Comparison of ENCODE assay signal across 8 cellular contexts in the genomic region with DNA sequence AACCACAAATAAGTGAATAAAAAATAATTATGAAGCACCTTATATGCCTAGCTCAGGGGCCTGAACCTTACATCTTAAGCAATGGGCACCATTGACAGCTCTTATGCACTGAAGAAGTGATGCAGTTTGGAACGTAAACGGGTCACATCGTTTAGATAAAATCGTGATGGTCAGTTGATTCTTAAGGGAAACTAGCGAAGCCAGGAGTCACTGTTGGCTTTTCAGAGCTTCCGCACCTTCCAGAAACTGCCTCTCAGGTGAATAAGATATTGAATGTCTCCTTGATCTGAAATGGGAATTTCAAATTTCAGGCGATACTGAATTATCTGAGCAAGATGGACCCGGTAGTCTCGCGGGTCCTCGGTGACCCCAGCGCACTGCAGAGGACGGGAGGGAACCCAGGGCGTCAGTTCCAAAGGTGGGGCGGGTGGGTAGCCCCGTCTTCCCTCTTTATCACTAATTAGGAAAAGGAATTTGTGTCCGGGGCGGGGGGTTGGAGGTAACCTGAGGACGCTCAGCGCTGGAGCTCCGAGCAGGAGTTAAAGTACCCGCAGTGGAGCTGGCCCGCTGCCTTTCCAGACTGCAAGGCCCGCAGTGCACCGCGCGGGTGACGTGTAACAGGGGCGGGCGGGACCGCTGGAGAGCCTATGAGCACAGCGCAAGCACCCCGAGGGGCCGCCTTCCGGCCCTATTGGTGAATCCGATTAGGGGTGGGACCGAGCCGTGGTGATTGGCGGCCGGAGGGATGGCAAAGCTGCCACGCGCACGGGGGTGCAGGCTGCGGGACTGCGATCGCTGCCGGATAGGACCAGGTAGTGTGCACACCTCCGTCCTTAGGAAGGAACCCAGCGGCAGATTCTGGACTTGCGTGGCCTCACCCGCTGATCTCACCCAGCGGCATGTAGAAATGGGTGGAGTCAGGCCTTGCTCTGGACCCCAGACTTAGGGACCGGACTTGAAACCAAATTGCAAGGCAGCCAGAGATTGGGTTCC. TPM values are rescaled to one million over a fixed set of nuclear protein-coding genes. Genes with fewer than 3 reads are reported as not detected.
DNase-seq lines count a peak whose midpoint lies in the region; ATAC-seq and TF ChIP-seq lines count a peak whose summit lies in the region.

No MANE protein-coding gene starts in this region.

- peak overlapping the region; percentile 78 for H3K9ac ChIP-seq in mucosa of stomach (ENCODE audit: low read length)

- H3K27me3 ChIP-seq in PC-9 (ENCODE audit: insufficient read depth, low read depth) (no peaks in the 10 kb centered on the region), esophagus (ENCODE audit: control insufficient read depth in 1 of 2, insufficient read depth in 2 of 2, low read length in 2 of 2) (no peaks in the 10 kb centered on the region), mucosa of stomach (ENCODE audit: control insufficient read depth, insufficient read depth, low read length) (no peaks in the 10 kb centered on the region)

- TSS peak; percentile 90 for BruUV-seq in PC-9 (replicated peaks; lab: Mats Ljungman, UMichigan)

- no peaks in the 10 kb centered on the region for H3K9me2 ChIP-seq in PC-9 (ENCODE audit: insufficient read depth)

- peak overlapping the region; percentile 82 for H3K4me2 ChIP-seq in PC-9

- peaks cover 16% of the 10 kb centered on the region for H3K27me3 Mint-ChIP-seq in activated T-cell treated with anti-CD3 and anti-CD28 coated beads, Interleukin-2, amount 50 U/mL, for 24 hours

- peak overlapping the region; percentile 82 for H3K4me3 Mint-ChIP-seq in activated T-cell treated with anti-CD3 and anti-CD28 coated beads, Interleukin-2, amount 50 U/mL, for 24 hours

- H3K36me3 ChIP-seq in PC-9 (ENCODE audit: low read depth) (no peaks in the 10 kb centered on the region), esophagus (ENCODE audit: control insufficient read depth in 2 of 2, insufficient read depth in 2 of 2, low read length in 1 of 2) (no peaks in the 10 kb centered on the region), mucosa of stomach (ENCODE audit: control insufficient read depth, insufficient read depth, low read length) (no peaks in the 10 kb centered on the region)

- peak overlapping the region; percentile 63 for H3K27ac Mint-ChIP-seq in activated T-cell treated with anti-CD3 and anti-CD28 coated beads, Interleukin-2, amount 50 U/mL, for 24 hours

- peaks cover 12% of the 10 kb centered on the region for H3K4me1 Mint-ChIP-seq in activated T-cell treated with anti-CD3 and anti-CD28 coated beads, Interleukin-2, amount 50 U/mL, for 24 hours (ENCODE audit: low read depth)

- intact Hi-C loops in PC-9 (cut with micrococcal nuclease; ENCODE audit: unreplicated experiment), result no loop called here

- H3K9me3 ChIP-seq in PC-9 (ENCODE audit: insufficient read depth, low read depth) (no peaks in the 10 kb centered on the region), esophagus (ENCODE audit: control insufficient read depth in 2 of 2, insufficient read depth in 1 of 2, low read depth in 1 of 2, low read length in 1 of 2) (no peaks in the 10 kb centered on the region), mucosa of stomach (ENCODE audit: control insufficient read depth, low read length) (no peaks in the 10 kb centered on the region)

- peak; percentile 100 for ATAC-seq in GM21619 (IDR thresholded peaks at IDR 0.05; ENCODE audit: unreplicated experiment)

- CTCF ChIA-PET in PC-9 (lab: Charles Lee), result interaction anchor here (0.5 kb wide), 1 partner anchor 98 kb away, joined by 3 read pairs; no protein-coding TSS in a partner anchor

- POLR2A ChIA-PET in PC-9 (lab: Charles Lee; ENCODE audit: unreplicated experiment), result interaction anchor here (0.5 to 0.7 kb wide), 8 partner anchors 22 to 412 kb away, joined by 3 to 9 read pairs (median 4); no protein-coding TSS in a partner anchor

- no peaks in the 10 kb centered on the region for H4K20me1 ChIP-seq in PC-9 (ENCODE audit: insufficient read depth)

- no peaks in the 10 kb centered on the region for H3K9me3 Mint-ChIP-seq in activated T-cell treated with anti-CD3 and anti-CD28 coated beads, Interleukin-2, amount 50 U/mL, for 24 hours

- H3K27ac ChIP-seq in PC-9 (no peak overlapping the region), esophagus (ENCODE audit: low read depth in 2 of 2, low read length in 1 of 2) (peak overlapping the region in 1 of 2 donors; percentile 78)

- H3K4me1 ChIP-seq in PC-9 (replicated peaks; ENCODE audit: insufficient read depth) (0 out of 2 replicates have a peak, but pooled peaks cover 4% of the 10 kb centered on the region), esophagus (ENCODE audit: control insufficient read depth in 2 of 2, insufficient read depth in 2 of 2, low read length in 1 of 2) (no peaks in the 10 kb centered on the region), mucosa of stomach (ENCODE audit: control insufficient read depth, insufficient read depth, low read length) (peaks cover 13% of the 10 kb centered on the region)

- H3K4me3 ChIP-seq in Jurkat, Clone E6-1 (ENCODE audit: low read length), result peak overlapping the region; percentile 67
- H3K4me3 ChIP-seq in PC-9 (peak overlapping the region; percentile 72), esophagus (ENCODE audit: low read depth in 1 of 2, low read length in 2 of 2) (peak overlapping the region; percentile 56 to 76), mucosa of stomach (ENCODE audit: low read length) (peak overlapping the region; percentile 64)

- WGBS in esophagus, 2 donors, result 6 to 7% methylated on average over 51 to 53 of the region's 53 CpGs

- peak; percentile 75 for DNase-seq in DMS153 treated with DMSO at 0.1 percent for 48 hours (lab: John Stamatoyannopoulos, UW; ENCODE audit: unreplicated experiment)
- peak; percentile 91 for DNase-seq in Jurkat, Clone E6-1 (ENCODE audit: low read depth, low spot score)
- DNase-seq in PC-9, result peak; percentile 90 to 96
- DNase-seq in activated T-cell treated with anti-CD3 and anti-CD28 coated beads, Interleukin-2, amount 50 U/mL, for 24 hours, result peak; percentile 96
- DNase-seq in stimulated activated CD8-positive, alpha-beta memory T cell treated with anti-CD3 and anti-CD28 coated beads, Interleukin-4, amount 100 ng/mL, for 4 hours (ENCODE audit: low read depth in 2 of 2, low spot score in 1 of 2), result peak; percentile 89 to 90

- TF ChIP-seq CTCF in PC-9 (conservative IDR thresholded peaks at IDR 0.05), result no peak

- H2AFZ ChIP-seq in PC-9, result peak overlapping the region; percentile 90

- no peaks in the 10 kb centered on the region for H3K79me2 ChIP-seq in PC-9 (ENCODE audit: low read depth)

- H3K36me3 Mint-ChIP-seq in activated T-cell treated with anti-CD3 and anti-CD28 coated beads, Interleukin-2, amount 50 U/mL, for 24 hours (ENCODE audit: low read depth), result peaks cover 2% of the 10 kb centered on the region

- H3F3A ChIP-seq in PC-9 (ENCODE audit: insufficient read depth, low read depth), result peaks cover 4% of the 10 kb centered on the region; the same call in 1 of the 2 replicates

RNA-seq across cellular contexts. Expression of a gene that starts 19.7 kb away (rescaled TPM):
- polyA plus RNA-seq in Jurkat, Clone E6-1 (2012; ENCODE audit: insufficient read depth, insufficient read length), result 6.2 TPM
- total RNA-seq in PC-9 (2021), result 10.8 and 18.1 TPM in 2 replicates
- polyA plus RNA-seq in esophagus, result 1 to 10 TPM; 3.5 TPM
